8 cellular contexts compared by ENCODE assay signal in the genomic region with DNA sequence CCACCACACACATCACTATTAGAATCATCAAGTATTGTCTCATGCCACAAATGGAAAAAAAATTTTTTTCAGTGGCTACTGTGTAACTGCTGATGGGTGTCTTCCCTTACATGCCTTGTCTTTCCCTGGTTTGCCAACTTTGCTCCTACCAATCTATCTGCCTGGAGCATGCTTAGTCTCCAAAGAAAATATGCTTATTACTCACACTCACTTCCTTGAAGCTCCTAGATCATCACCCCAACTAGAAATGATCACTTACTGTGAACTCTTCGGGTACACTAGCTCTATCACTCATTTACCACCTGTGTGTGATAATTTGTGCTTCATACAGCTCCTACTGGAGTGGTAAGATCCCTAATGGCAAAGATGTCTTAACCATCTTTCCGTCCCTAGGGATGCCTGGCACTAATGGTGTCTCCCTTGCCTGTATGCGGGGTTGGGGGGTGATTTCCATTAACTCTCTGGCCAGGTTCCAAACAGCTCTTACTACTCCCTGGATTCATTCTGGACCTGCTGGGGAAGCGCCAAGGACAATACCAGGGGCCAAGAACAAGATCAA. TPM values are rescaled to one million over a fixed set of nuclear protein-coding genes. Genes with fewer than 3 reads are reported as not detected.
DNase-seq lines count a peak whose midpoint lies in the region; ATAC-seq, FAIRE-seq and TF ChIP-seq lines count a peak whose summit lies in the region.

No MANE protein-coding gene starts in this region.

- TF ChIP-seq CTCF in GM12878 (IDR thresholded peaks at IDR 0.05 in 2 of 3, conservative IDR thresholded peaks at IDR 0.05 in 1 of 3; ENCODE audit: control insufficient read depth in 2 of 3, extremely low read depth in 1 of 3, insufficient read depth in 1 of 3, low read depth in 3 of 3, low read length in 3 of 3) (no peak), right lobe of liver (IDR thresholded peaks at IDR 0.05) (no peak), thyroid gland (IDR thresholded peaks at IDR 0.05) (no peak)

- H3K27ac ChIP-seq in KOPT-K1 (ENCODE audit: low read depth, low read length, poor library complexity, severe bottlenecking) (peak overlapping the region; percentile 54), GM12878 (ENCODE audit: control insufficient read depth, insufficient read depth) (peak overlapping the region; percentile 88), right lobe of liver (peak overlapping the region in 1 of 3 donors; percentile 44), thyroid gland (no peak overlapping the region)

- RAD21 ChIA-PET in GM12878 (lab: Charles Lee; ENCODE audit: unreplicated experiment): interaction anchor here (0.8 to 1.4 kb wide), 6 partner anchors 28 to 135 kb away, joined by 3 read pairs; partner anchors contain the start of genes RCCD1 and UNC45A

- H3K36me3 ChIP-seq in KOPT-K1 (ENCODE audit: insufficient read depth, low read length) (peaks cover 6% of the 10 kb centered on the region; the same call in 1 of the 2 replicates), GM12878 (ENCODE audit: control insufficient read depth in 2 of 2, insufficient read depth in 2 of 2, low read length in 1 of 2) (peaks cover 2 to 3% of the 10 kb centered on the region in 2 experiments; a peak in 2 of 4 replicates), right lobe of liver (peaks cover 0 to 3% (median 0%) of the 10 kb centered on the region in 4 donors), thyroid gland (no peaks in the 10 kb centered on the region)

- no peak for TF ChIP-seq RAD21 in GM12878 (IDR thresholded peaks at IDR 0.05; ENCODE audit: insufficient read depth, low read depth, low read length)

- no peaks in the 10 kb centered on the region for H4K20me1 ChIP-seq in GM12878 (ENCODE audit: control insufficient read depth, insufficient read depth)

- peak overlapping the region; percentile 93 for H3K4me3 ChIP-seq in GM12878
- peak overlapping the region; percentile 78 to 99 (median 90) for H3K4me3 ChIP-seq in right lobe of liver
- peak overlapping the region; percentile 75 to 89 (median 83) for H3K4me3 ChIP-seq in thyroid gland (replicated peaks in 1 of 3)

- in situ Hi-C loops in GM12878 (cut with MboI): no loop called here

- peak; percentile 16 for ATAC-seq in GM12878
- peak in 1 of 4 donors; percentile 4 for ATAC-seq in right lobe of liver

- WGBS in GM12878 (ENCODE audit: insufficient coverage, insufficient replicate concordance, low lambda C conversion rate, missing lambda C conversion rate): 0% methylated on average over 4 of the region's 4 CpGs
- WGBS in right lobe of liver (ENCODE audit: insufficient coverage, low coverage, low lambda C conversion rate, missing lambda C conversion rate): 11% methylated on average over 4 of the region's 4 CpGs
- 12 to 15% methylated on average over 4 of the region's 4 CpGs for WGBS in thyroid gland, 2 donors

- POLR2A ChIA-PET in GM12878 (lab: Charles Lee): interaction anchor here (0.7 to 1.5 kb wide), 5 partner anchors 21 to 106 kb away, joined by 3 read pairs; partner anchors contain the start of gene UNC45A

- H2AFZ ChIP-seq in GM12878 (ENCODE audit: control insufficient read depth, low read depth, low read length): peak overlapping the region; percentile 28

- peak; percentile 47 to 79 (median 63) for DNase-seq in NCI-H1417 (lab: John Stamatoyannopoulos, UW)
- no peak for DNase-seq in NCI-H1417 treated with DMSO at 0.1 percent for 48 hours (lab: John Stamatoyannopoulos, UW)
- DNase-seq in GM12878 (ENCODE audit: low read depth, low spot score): no peak
- no peak for DNase-seq in right lobe of liver
- DNase-seq in thyroid gland: no peak
- DNase-seq in NK-92 (lab: John Stamatoyannopoulos, UW; ENCODE audit: unreplicated experiment): no peak
- no peak for DNase-seq in UCSD-AML1 (lab: John Stamatoyannopoulos, UW; ENCODE audit: unreplicated experiment)

- SMC1A ChIA-PET in GM12878 (lab: Charles Lee; ENCODE audit: uncharacterized antibody, unreplicated experiment): interaction anchor here (0.6 to 1.7 kb wide), 5 partner anchors 25 to 255 kb away, joined by 3 to 8 read pairs (median 3); no protein-coding TSS in a partner anchor

- FAIRE-seq in GM12878 (lab: Jason Lieb, UNC): peak; percentile 75

- CTCF ChIA-PET in GM12878 (lab: Yijun Ruan, JAX): interaction anchor here (1.0 to 4.0 kb wide), 8 partner anchors 10 to 249 kb away, joined by 3 to 24 read pairs (median 4); partner anchors contain the start of genes RCCD1 and UNC45A

- no peak for TF ChIP-seq EP300 in GM12878 (IDR thresholded peaks at IDR 0.05; ENCODE audit: borderline replicate concordance in 1 of 2, control insufficient read depth in 1 of 2, low read depth in 2 of 2, low read length in 2 of 2)

- peaks cover 33% of the 10 kb centered on the region for H3K79me2 ChIP-seq in GM12878 (ENCODE audit: control insufficient read depth, insufficient read depth, low read length)

- no TSS peak for BruUV-seq in GM12878 (replicated peaks; lab: Mats Ljungman, UMichigan)

- H3K4me1 ChIP-seq in GM12878 (ENCODE audit: control insufficient read depth, insufficient read depth, low read length) (peaks cover 3% of the 10 kb centered on the region; the same call in 1 of the 2 replicates), right lobe of liver (peaks cover 0 to 15% (median 5%) of the 10 kb centered on the region in 4 donors), thyroid gland (peaks cover 10 to 16% of the 10 kb centered on the region in 2 donors)

- H3K27me3 ChIP-seq in GM12878 (replicated peaks in 1 of 2; ENCODE audit: control insufficient read depth in 2 of 2, insufficient read depth in 2 of 2, low read length in 1 of 2): no peaks in the 10 kb centered on the region
- no peaks in the 10 kb centered on the region for H3K27me3 ChIP-seq in right lobe of liver
- H3K27me3 ChIP-seq in thyroid gland: no peaks in the 10 kb centered on the region

- H3K9ac ChIP-seq in GM12878 (ENCODE audit: control insufficient read depth, insufficient read depth, low read length): peak overlapping the region; percentile 93

- no peak for TF ChIP-seq POLR2A in GM12878 (IDR thresholded peaks at IDR 0.05; ENCODE audit: low read depth, low read length)
- no peak for TF ChIP-seq POLR2A in right lobe of liver (IDR thresholded peaks at IDR 0.05)
- no peak for TF ChIP-seq POLR2A in thyroid gland (IDR thresholded peaks at IDR 0.05)

- intact Hi-C loops in GM12878 (cut with micrococcal nuclease; ENCODE audit: unreplicated experiment) (loop anchor here (1.0 to 5.0 kb wide), 2 partner anchors 27 to 64 kb away; partner anchors contain the start of gene PRC1), right lobe of liver (cut with DNase I) (no loop called here), thyroid gland (cut with DNase I) (no loop called here)

- H3K9me3 ChIP-seq in KOPT-K1 (ENCODE audit: insufficient read depth, low read length, poor library complexity, severe bottlenecking) (no peaks in the 10 kb centered on the region), GM12878 (replicated peaks; ENCODE audit: control insufficient read depth, insufficient read depth, low read length) (no peaks in the 10 kb centered on the region), right lobe of liver (no peaks in the 10 kb centered on the region), thyroid gland (no peaks in the 10 kb centered on the region)

- H3K4me2 ChIP-seq in GM12878 (ENCODE audit: control insufficient read depth, insufficient read depth): peak overlapping the region; percentile 98

TF ChIP-seq in GM12878, 131 proteins besides CTCF, POLR2A, EP300 and RAD21 (continues in another document):
- TF ChIP-seq IKZF2 (IDR thresholded peaks at IDR 0.05): no peak
- no peak for TF ChIP-seq JUNB (IDR thresholded peaks at IDR 0.05)
- no peak for TF ChIP-seq SMAD1 (IDR thresholded peaks at IDR 0.05; ENCODE audit: low read depth, partially characterized antibody)
- TF ChIP-seq NFYA (IDR thresholded peaks at IDR 0.05; ENCODE audit: borderline replicate concordance, low read depth, low read length): no peak

RNA-seq across cellular contexts. Expression of gene VPS33B, which starts 0.8 kb away (rescaled TPM):
- 28.7 and 36.3 TPM in 2 replicates for total RNA-seq in GM12878 (2013; cell fraction: nucleolus; rRNA removed)
- total RNA-seq in GM12878 (2014; rRNA removed) (10.1 and 11.4 TPM in 2 replicates), GM12878 (2014; rRNA removed; fragmentation: Illumina TruSeq; extraction: Trizol) (12.4 and 13.6 TPM in 2 replicates), GM12878 (2021) (19.8 and 20.0 TPM in 2 replicates), right lobe of liver (1 to 10 TPM; 4.2 to 7.3 (median 6.5) TPM), thyroid gland (10 to 100 TPM in 3 of 4 donors, 1 to 10 TPM in 1; 7.4 to 13.9 (median 12.4) TPM)
- 11.4 TPM for polyA plus RNA-seq in GM12878 (2011; ENCODE audit: low read depth)
- polyA plus RNA-seq in GM12878 (2011; rRNA removed) (19.9 and 21.5 TPM in 2 replicates), GM12878 (2014; fragmentation: Illumina TruSeq; extraction: Trizol) (11.5 and 12.7 TPM in 2 replicates), GM12878 (2014; fragmentation: Nextera tagmentation; extraction: Ambion mirVana) (10 to 100 TPM; 11.8 to 18.6 TPM), GM12878 (2014; rRNA removed) (12.1 and 14.7 TPM in 2 replicates), GM12878 (2016; fragmentation: Nextera tagmentation; extraction: Ambion mirVana) (10 to 100 TPM; 15.7 to 18.3 TPM)
- 13.6 and 15.6 TPM in 2 replicates for polyA plus RNA-seq in GM12878 (2011; cell fraction: cytosol; rRNA removed)
- 38.0 and 43.6 TPM in 2 replicates for polyA plus RNA-seq in GM12878 (2011; cell fraction: nucleus; rRNA removed)
- polyA plus RNA-seq in GM12878 (2012): 21.1 and 33.7 TPM in 2 replicates
- polyA minus RNA-seq in GM12878 (2011; rRNA and poly(A)+ RNA removed): 15.6 and 19.5 TPM in 2 replicates
- polyA minus RNA-seq in GM12878 (2011; cell fraction: cytosol; rRNA and poly(A)+ RNA removed): 8.2 and 16.7 TPM in 2 replicates
- polyA minus RNA-seq in GM12878 (2011; cell fraction: nucleus; rRNA and poly(A)+ RNA removed): 13.3 and 24.9 TPM in 2 replicates

RNA-seq across cellular contexts. Expression of gene PRC1, which starts 27.3 kb away (rescaled TPM):
- total RNA-seq in GM12878 (2013; cell fraction: nucleolus; rRNA removed): 219 and 229 TPM in 2 replicates
- total RNA-seq in GM12878 (2014; rRNA removed) (139 and 158 TPM in 2 replicates), GM12878 (2014; rRNA removed; fragmentation: Illumina TruSeq; extraction: Trizol) (150 and 156 TPM in 2 replicates), GM12878 (2021) (108 and 113 TPM in 2 replicates), right lobe of liver (1 to 10 TPM; 1.2 to 8.8 (median 4.3) TPM), thyroid gland (10 to 100 TPM in 1 of 4 donors, 1 to 10 TPM in 3; 3.6 to 12.9 (median 7.2) TPM)
- polyA plus RNA-seq in GM12878 (2011; ENCODE audit: low read depth): 74.2 TPM
- polyA plus RNA-seq in GM12878 (2011; rRNA removed) (241 and 262 TPM in 2 replicates), GM12878 (2014; fragmentation: Illumina TruSeq; extraction: Trizol) (161 and 192 TPM in 2 replicates), GM12878 (2014; fragmentation: Nextera tagmentation; extraction: Ambion mirVana) (100 to 1,000 TPM; 100 to 130 TPM), GM12878 (2014; rRNA removed) (118 and 133 TPM in 2 replicates), GM12878 (2016; fragmentation: Nextera tagmentation; extraction: Ambion mirVana) (100 to 1,000 TPM; 109 to 110 TPM)
- polyA plus RNA-seq in GM12878 (2011; cell fraction: cytosol; rRNA removed): 209 and 229 TPM in 2 replicates
- 514 and 607 TPM in 2 replicates for polyA plus RNA-seq in GM12878 (2011; cell fraction: nucleus; rRNA removed)
- polyA plus RNA-seq in GM12878 (2012): 59.3 and 84.1 TPM in 2 replicates
- 232 and 236 TPM in 2 replicates for polyA minus RNA-seq in GM12878 (2011; rRNA and poly(A)+ RNA removed)
- 75.6 and 81.0 TPM in 2 replicates for polyA minus RNA-seq in GM12878 (2011; cell fraction: cytosol; rRNA and poly(A)+ RNA removed)
- polyA minus RNA-seq in GM12878 (2011; cell fraction: nucleus; rRNA and poly(A)+ RNA removed): 105 and 119 TPM in 2 replicates

Comparison
In these comparisons a context has a peak if more than half of its experiments do, and no peak if none do; other contexts are left out.
1. DNase-seq: peak in NCI-H1417 (3 of 3); none in NCI-H1417 treated with DMSO at 0.1 percent for 48 hours (single experiment), GM12878 (single experiment), right lobe of liver (0 of 3), thyroid gland (0 of 2), NK-92 (single experiment) and UCSD-AML1 (single experiment).
2. H3K27ac ChIP-seq: peak in KOPT-K1 (single experiment) and GM12878 (single experiment); none in thyroid gland (0 of 3).
3. RNA of gene PRC1, which starts 27.3 kb away (total RNA-seq): 108 to 229 TPM in GM12878; 3.6 to 12.9 TPM in thyroid gland and 1.2 to 8.8 TPM in right lobe of liver; every median in the first group is over 4 times any median in the second.
4. Peak in every context shown above with its lines, with median percentiles within 50 percentile points of each other: H3K4me3 ChIP-seq.